25 cellular contexts compared by ENCODE assay signal in genomic region chr4:155571184-155571944, GRCh38.
DNase-seq lines count a peak whose midpoint lies in the region; ATAC-seq and TF ChIP-seq lines count a peak whose summit lies in the region.
"Had no signal": no experiment of that assay in that cellular context is flagged by ENCODE, and none has a peak within 500 bp of the region (broad histone marks: within the 10 kb centered on the region; RNA-seq: fewer than 3 reads in every experiment).

No MANE protein-coding gene starts in this region.

- ATAC-seq in Right ventricle myocardium superior (ENCODE audit: poor library complexity) = peak; percentile 95
- no peak for ATAC-seq in GM18502 (IDR thresholded peaks at IDR 0.05; ENCODE audit: poor library complexity, unreplicated experiment)
- ATAC-seq in GM21737 (IDR thresholded peaks at IDR 0.05; ENCODE audit: unreplicated experiment) = no peak
- ATAC-seq in HG02840 (IDR thresholded peaks at IDR 0.05; ENCODE audit: low FRiP score, unreplicated experiment) = no peak
- ATAC-seq: foreskin keratinocyte; GM23338; left colon; stimulated activated naive B cell treated with anti-CD40 and anti-IgM and Interleukin-4, amounts not matched to agents 10 μg/mL and 1 μg/mL and 100 μg/mL, for 72 hours had no signal

- no peak overlapping the region for H3K4me3 ChIP-seq in right atrium auricular region
- H3K4me3 ChIP-seq in cardiac muscle cell = no peak overlapping the region
- H3K4me3 ChIP-seq: GM23338 had no signal

- H3K27ac ChIP-seq in right atrium auricular region = peak overlapping the region in 1 of 2 donors; percentile 12
- H3K27ac ChIP-seq in cardiac muscle cell = no peak overlapping the region
- H3K27ac ChIP-seq: foreskin keratinocyte had no signal

- no peak for DNase-seq in Right ventricle myocardium superior
- no peak for DNase-seq in right atrium auricular region (ENCODE audit: low spot score)
- peak; percentile 21 for DNase-seq in OCI-M1 (lab: John Stamatoyannopoulos, UW)
- DNase-seq in cardiac muscle cell (ENCODE audit: low read depth in 1 of 2, low spot score in 1 of 2) = peak; percentile 27 to 59
- DNase-seq: ACHN; activated B cell treated with CpG ODN at 0.5 μM for 24 hours; activated CD4-positive, alpha-beta T cell treated with anti-CD3 and anti-CD28 coated beads, Interleukin-2, amount 50 U/mL, for 48 hours; activated CD8-positive, alpha-beta memory T cell treated with anti-CD3 and anti-CD28 coated beads, Interleukin-2, amount 50 U/mL, for 48 hours; activated effector memory CD4-positive, alpha-beta T cell treated with Interleukin-2 at 50 U/mL for 16 hours; activated naive CD8-positive, alpha-beta T cell treated with anti-CD3 and anti-CD28 coated beads for 36 hours; C1 segment of cervical spinal cord; DMS79 treated with DMSO at 0.1 percent for 48 hours; erythroblast; foreskin keratinocyte; left colon; NCI-H2171; NCI-H774; nucleus accumbens; stimulated activated CD4-positive, alpha-beta T cell treated with anti-CD3 and anti-CD28 coated beads, Interleukin-12 subunit alpha, Interleukin-12 subunit beta, amount 100 ng/mL, for 4 hours; stimulated activated CD4-positive, alpha-beta T cell treated with anti-CD3 and anti-CD28 coated beads, Interleukin-4, amount 100 ng/mL, for 24 hours; stimulated activated naive B cell treated with anti-CD40 and anti-IgM and Interleukin-4, amounts not matched to agents 10 μg/mL and 1 μg/mL and 100 μg/mL, for 72 hours had no signal

- TF ChIP-seq CTCF in right atrium auricular region (IDR thresholded peaks at IDR 0.05) (no peak), cardiac muscle cell (IDR thresholded peaks at IDR 0.05; ENCODE audit: low read depth, low read length) (no peak)

- H3K27me3 ChIP-seq in right atrium auricular region (no peaks in the 10 kb centered on the region), cardiac muscle cell (no peaks in the 10 kb centered on the region)
- H3K27me3 ChIP-seq: foreskin keratinocyte had no signal

- intact Hi-C loops in Right ventricle myocardium superior (cut with DNase I) = no loop called here

- H3K9me3 ChIP-seq in right atrium auricular region (no peaks in the 10 kb centered on the region), cardiac muscle cell (ENCODE audit: low read depth) (no peaks in the 10 kb centered on the region)

- H3K4me1 ChIP-seq in right atrium auricular region (peaks cover 0 to 14% of the 10 kb centered on the region in 2 donors), cardiac muscle cell (ENCODE audit: low read depth) (peaks cover 8% of the 10 kb centered on the region)
- H3K4me1 ChIP-seq: foreskin keratinocyte had no signal

- H3K36me3 ChIP-seq in right atrium auricular region (no peaks in the 10 kb centered on the region), cardiac muscle cell (no peaks in the 10 kb centered on the region)

Comparison
In these comparisons a context has a peak if more than half of its experiments do, and no peak if none do; other contexts are left out.
1. DNase-seq: peak in OCI-M1 (single experiment) and cardiac muscle cell (2 of 2); none in Right ventricle myocardium superior (single experiment) and right atrium auricular region (single experiment).